31 cellular contexts compared by ENCODE assay signal in genomic region chr5:2708751-2709150, GRCh38. TPM values are rescaled to one million over a fixed set of nuclear protein-coding genes. Genes with fewer than 3 reads are reported as not detected.
DNase-seq lines count a peak whose midpoint lies in the region; ATAC-seq, FAIRE-seq and TF ChIP-seq lines count a peak whose summit lies in the region.
"Had no signal": no experiment of that assay in that cellular context is flagged by ENCODE, and none has a peak within 500 bp of the region (broad histone marks: within the 10 kb centered on the region; RNA-seq: fewer than 3 reads in every experiment).

No MANE protein-coding gene starts in this region.

- peak overlapping the region; percentile 1 for H4K91ac ChIP-seq in H1 (replicated peaks; ENCODE audit: insufficient read length, low read length)
- no peak overlapping the region for H4K91ac ChIP-seq in neuronal stem cell (ENCODE audit: low read depth, low read length, poor library complexity)

- no peak overlapping the region for H3K4me3 Mint-ChIP-seq in activated T-helper 1 cell treated with anti-CD3 and anti-CD28 coated beads, Interleukin-12 subunit alpha, Interleukin-12 subunit beta, Interleukin-2, Interleukin-4 antibody, amounts not matched to agents 30 ng/mL and 10 ng/mL and 1 ng/mL, durations not matched to agents 14 hours and 24 hours and 36 hours
- H3K4me3 Mint-ChIP-seq: CD14-positive monocyte; CD4-positive, alpha-beta memory T cell; CD4-positive, CD25-positive, alpha-beta regulatory T cell; CD8-positive, alpha-beta memory T cell had no signal

- H3K36me3 ChIP-seq in H1 (ENCODE audit: control insufficient read depth in 2 of 4, insufficient read depth in 4 of 4, low read length in 3 of 4), result no peaks in the 10 kb centered on the region
- H3K36me3 ChIP-seq in neuronal stem cell (replicated peaks in 1 of 2; ENCODE audit: control insufficient read depth in 2 of 2, insufficient read depth in 2 of 2, low read length in 2 of 2), result no peaks in the 10 kb centered on the region
- H3K36me3 ChIP-seq in gastrocnemius medialis, result no peaks in the 10 kb centered on the region
- H3K36me3 ChIP-seq: BE2C, BLaER1 had no signal

- no peak overlapping the region for H3K56ac ChIP-seq in H1 (replicated peaks; ENCODE audit: insufficient read length, low read depth, low read length)

- H2AFZ ChIP-seq in H1 (ENCODE audit: low read length) (no peak overlapping the region), neuronal stem cell (ENCODE audit: low read length) (no peak overlapping the region)

- no peak for DNase-seq in H1 (ENCODE audit: low read depth in 1 of 2, low spot score in 2 of 2)
- no peak for DNase-seq in neuronal stem cell (ENCODE audit: low spot score)
- no peak for DNase-seq in urothelium cell line (ENCODE audit: low spot score)
- no peak for DNase-seq in gastrocnemius medialis
- no peak for DNase-seq in activated T-helper 1 cell treated with anti-CD3 and anti-CD28 coated beads, Interleukin-12 subunit alpha, Interleukin-12 subunit beta, Interleukin-2, Interleukin-4 antibody, amounts not matched to agents 30 ng/mL and 10 ng/mL and 1 ng/mL, durations not matched to agents 14 hours and 24 hours and 36 hours (ENCODE audit: low spot score)
- DNase-seq in OCI-M2 (lab: John Stamatoyannopoulos, UW; ENCODE audit: unreplicated experiment), result no peak
- DNase-seq: 8988T; ACHN; BE2C; C1 segment of cervical spinal cord; CD4-positive, alpha-beta memory T cell; CD4-positive, CD25-positive, alpha-beta regulatory T cell; CD8-positive, alpha-beta memory T cell; COR-L47; DMS 273 treated with DMSO at 0.1 percent for 48 hours; DMS153; DMS53; DMS79; DND-41; EL; GDM1 had no signal

- no peaks in the 10 kb centered on the region for H3K9me3 Mint-ChIP-seq in activated T-helper 1 cell treated with anti-CD3 and anti-CD28 coated beads, Interleukin-12 subunit alpha, Interleukin-12 subunit beta, Interleukin-2, Interleukin-4 antibody, amounts not matched to agents 30 ng/mL and 10 ng/mL and 1 ng/mL, durations not matched to agents 14 hours and 24 hours and 36 hours

- no peak for TF ChIP-seq POLR2A in H1 (IDR thresholded peaks at IDR 0.05; ENCODE audit: control extremely low read depth in 1 of 2, low read depth in 2 of 2, low read length in 2 of 2)
- TF ChIP-seq POLR2A in gastrocnemius medialis (IDR thresholded peaks at IDR 0.05), result no peak

- no peak overlapping the region for H3K27ac ChIP-seq in H1 (ENCODE audit: low read depth, low read length)
- H3K27ac ChIP-seq in neuronal stem cell (replicated peaks; ENCODE audit: low read length), result no peak overlapping the region
- H3K27ac ChIP-seq in gastrocnemius medialis, result no peak overlapping the region
- H3K27ac ChIP-seq: BLaER1 had no signal

- H3K27ac Mint-ChIP-seq in activated T-helper 1 cell treated with anti-CD3 and anti-CD28 coated beads, Interleukin-12 subunit alpha, Interleukin-12 subunit beta, Interleukin-2, Interleukin-4 antibody, amounts not matched to agents 30 ng/mL and 10 ng/mL and 1 ng/mL, durations not matched to agents 14 hours and 24 hours and 36 hours, result no peak overlapping the region
- H3K27ac Mint-ChIP-seq: CD14-positive monocyte; CD4-positive, alpha-beta memory T cell; CD4-positive, CD25-positive, alpha-beta regulatory T cell; CD8-positive, alpha-beta memory T cell had no signal

- TF ChIP-seq RAD21 in H1 (IDR thresholded peaks at IDR 0.05 in 1 of 2, conservative IDR thresholded peaks at IDR 0.05 in 1 of 2; ENCODE audit: low read depth in 2 of 2, low read length in 2 of 2), result no peak

- H2BK120ac ChIP-seq in H1 (replicated peaks; ENCODE audit: low read depth, low read length) (no peak overlapping the region), neuronal stem cell (ENCODE audit: low read depth, low read length) (no peak overlapping the region)

- no peak for FAIRE-seq in H1 (lab: Jason Lieb, UNC)
- FAIRE-seq in urothelium cell line (lab: Jason Lieb, UNC), result peak; percentile 42
- FAIRE-seq: A204.1, GM12878, GM12892, GM18507 had no signal

- H3K23me2 ChIP-seq in H1 (ENCODE audit: low read depth, low read length), result peaks cover 3% of the 10 kb centered on the region; the same call in 1 of the 2 replicates

- H3K79me1 ChIP-seq in H1 (ENCODE audit: low read depth, low read length) (no peaks in the 10 kb centered on the region), neuronal stem cell (ENCODE audit: low read depth, low read length) (no peaks in the 10 kb centered on the region)

- H4K8ac ChIP-seq in H1 (ENCODE audit: extremely low read depth, insufficient read depth, low read length), result no peak overlapping the region
- no peak overlapping the region for H4K8ac ChIP-seq in neuronal stem cell (ENCODE audit: low read depth, low read length)

- no peak overlapping the region; the same call in 1 of the 2 replicates for H2BK5ac ChIP-seq in H1 (ENCODE audit: low read depth, low read length)
- H2BK5ac ChIP-seq in neuronal stem cell (ENCODE audit: low read length), result no peak overlapping the region

- peaks cover 0 to 6% (median 1%) of the 10 kb centered on the region in 4 experiments; a peak in 4 of 7 replicates for H3K4me1 ChIP-seq in H1 (replicated peaks in 1 of 4; ENCODE audit: control insufficient read depth in 3 of 4, insufficient read depth in 4 of 4, low read length in 3 of 4)
- H3K4me1 ChIP-seq in neuronal stem cell (ENCODE audit: control insufficient read depth in 2 of 2, insufficient read depth in 1 of 2, low read depth in 1 of 2, low read length in 2 of 2), result peaks cover 0 to 6% of the 10 kb centered on the region in 2 donors
- no peaks in the 10 kb centered on the region for H3K4me1 ChIP-seq in gastrocnemius medialis
- H3K4me1 ChIP-seq: BE2C, BLaER1 had no signal

- H3K23ac ChIP-seq in H1 (ENCODE audit: insufficient read length) (no peak overlapping the region), neuronal stem cell (ENCODE audit: low read depth, low read length, poor library complexity) (no peak overlapping the region)

- no peak overlapping the region for H2BK20ac ChIP-seq in H1 (ENCODE audit: low read length)

- ATAC-seq in gastrocnemius medialis (no peak), GM21825 (IDR thresholded peaks at IDR 0.05; ENCODE audit: unreplicated experiment) (no peak)
- ATAC-seq: GM12878 had no signal

- no peak overlapping the region for H3K14ac ChIP-seq in H1 (ENCODE audit: insufficient read length)
- H3K14ac ChIP-seq in neuronal stem cell (ENCODE audit: low read length), result peak overlapping the region; percentile 1

- 0 out of 2 replicates have a peak overlapping the region, but pooled peaks have one; percentile 11 for H2BK12ac ChIP-seq in H1 (ENCODE audit: low read depth, low read length)
- no peak overlapping the region for H2BK12ac ChIP-seq in neuronal stem cell (ENCODE audit: low read length)

- H3K27me3 ChIP-seq in H1 (replicated peaks in 1 of 4; ENCODE audit: control insufficient read depth in 3 of 4, extremely low read depth in 1 of 4, insufficient read depth in 3 of 4, low read length in 3 of 4), result no peaks in the 10 kb centered on the region
- H3K27me3 ChIP-seq in neuronal stem cell (ENCODE audit: control insufficient read depth in 3 of 3, insufficient read depth in 3 of 3, low read depth in 1 of 3, low read length in 3 of 3), result peaks cover 0 to 2% (median 0%) of the 10 kb centered on the region in 3 experiments
- H3K27me3 ChIP-seq in gastrocnemius medialis, result no peaks in the 10 kb centered on the region
- H3K27me3 ChIP-seq: BE2C, BLaER1 had no signal

- H3K36me3 Mint-ChIP-seq in activated T-helper 1 cell treated with anti-CD3 and anti-CD28 coated beads, Interleukin-12 subunit alpha, Interleukin-12 subunit beta, Interleukin-2, Interleukin-4 antibody, amounts not matched to agents 30 ng/mL and 10 ng/mL and 1 ng/mL, durations not matched to agents 14 hours and 24 hours and 36 hours (ENCODE audit: low read depth), result no peaks in the 10 kb centered on the region
- H3K36me3 Mint-ChIP-seq: CD14-positive monocyte; CD4-positive, alpha-beta memory T cell; CD4-positive, CD25-positive, alpha-beta regulatory T cell; CD8-positive, alpha-beta memory T cell had no signal

- H2AK5ac ChIP-seq in H1 (ENCODE audit: low read depth, low read length) (no peak overlapping the region), neuronal stem cell (ENCODE audit: low read depth, low read length) (no peak overlapping the region)

- no peak overlapping the region for H3K4ac ChIP-seq in H1 (replicated peaks; ENCODE audit: insufficient read length, low read depth, low read length)
- H3K4ac ChIP-seq in neuronal stem cell (ENCODE audit: low read length), result peak overlapping the region; percentile 32

- H2BK15ac ChIP-seq in H1 (ENCODE audit: low read length), result no peak overlapping the region
- H2BK15ac ChIP-seq in neuronal stem cell (ENCODE audit: low read length), result peak overlapping the region; percentile 50

- intact Hi-C loops in gastrocnemius medialis (cut with DNase I; ENCODE audit: low total_unique reads), result no loop called here
- intact Hi-C loops in activated T-helper 1 cell treated with anti-CD3 and anti-CD28 coated beads, Interleukin-12 subunit alpha, Interleukin-12 subunit beta, Interleukin-2, Interleukin-4 antibody, amounts not matched to agents 30 ng/mL and 10 ng/mL and 1 ng/mL, durations not matched to agents 14 hours and 24 hours and 36 hours (cut with micrococcal nuclease), result no loop called here

- no peaks in the 10 kb centered on the region for H3K27me3 Mint-ChIP-seq in activated T-helper 1 cell treated with anti-CD3 and anti-CD28 coated beads, Interleukin-12 subunit alpha, Interleukin-12 subunit beta, Interleukin-2, Interleukin-4 antibody, amounts not matched to agents 30 ng/mL and 10 ng/mL and 1 ng/mL, durations not matched to agents 14 hours and 24 hours and 36 hours (ENCODE audit: insufficient read depth)
- H3K27me3 Mint-ChIP-seq: CD4-positive, CD25-positive, alpha-beta regulatory T cell had no signal

- H4K20me1 ChIP-seq in H1 (replicated peaks in 1 of 2; ENCODE audit: control insufficient read depth in 1 of 2, insufficient read depth in 2 of 2, low read length in 2 of 2), result no peaks in the 10 kb centered on the region
- H4K20me1 ChIP-seq: BLaER1 had no signal

- H3K79me2 ChIP-seq in H1 (ENCODE audit: control insufficient read depth in 1 of 2, insufficient read depth in 2 of 2, low read length in 2 of 2), result no peaks in the 10 kb centered on the region

- CTCF ChIA-PET in H1 (lab: Charles Lee; ENCODE audit: partially characterized antibody), result no interaction called here

- H3K18ac ChIP-seq in H1 (ENCODE audit: extremely low read depth, low read length) (no peak overlapping the region), neuronal stem cell (ENCODE audit: low read length) (peak overlapping the region; percentile 53)

- H3K9ac ChIP-seq in H1 (replicated peaks in 1 of 4; ENCODE audit: extremely low read depth in 1 of 4, low read depth in 3 of 4, low read length in 3 of 4) (no peak overlapping the region), neuronal stem cell (ENCODE audit: low read depth, low read length, poor library complexity) (no peak overlapping the region)
- H3K9ac ChIP-seq: BLaER1 had no signal

- H3K4me3 ChIP-seq in H1 (ENCODE audit: extremely low read depth in 1 of 4, insufficient read depth in 2 of 4, low read depth in 3 of 4, low read length in 4 of 4) (no peak overlapping the region), neuronal stem cell (ENCODE audit: low read length in 2 of 2) (no peak overlapping the region), gastrocnemius medialis (no peak overlapping the region)
- H3K4me3 ChIP-seq: BLaER1, GM12878 had no signal

- POLR2A ChIA-PET in H1 (lab: Charles Lee; ENCODE audit: partially characterized antibody), result no interaction called here

- H4K5ac ChIP-seq in H1 (ENCODE audit: insufficient read length, low read depth, low read length), result no peak overlapping the region

- H3K4me2 ChIP-seq in H1 (ENCODE audit: insufficient read depth in 1 of 2, low read depth in 2 of 2, low read length in 2 of 2) (no peak overlapping the region), neuronal stem cell (ENCODE audit: insufficient read depth, low read length, poor library complexity, severe bottlenecking) (no peak overlapping the region)
- H3K4me2 ChIP-seq: BLaER1 had no signal

- no peak for TF ChIP-seq EP300 in H1 (IDR thresholded peaks at IDR 0.05; ENCODE audit: borderline replicate concordance in 1 of 2, low read depth in 2 of 2, low read length in 2 of 2)

- peaks cover 0 to 2% of the 10 kb centered on the region in 2 experiments; a peak in 1 of 4 replicates for H3K9me3 ChIP-seq in H1 (ENCODE audit: insufficient read depth in 2 of 2, low read depth in 1 of 2, low read length in 1 of 2)
- no peaks in the 10 kb centered on the region for H3K9me3 ChIP-seq in neuronal stem cell (replicated peaks in 1 of 2; ENCODE audit: control insufficient read depth in 2 of 2, insufficient read depth in 1 of 2, low read depth in 1 of 2, low read length in 2 of 2)
- no peaks in the 10 kb centered on the region for H3K9me3 ChIP-seq in gastrocnemius medialis
- H3K9me3 ChIP-seq: BE2C, BLaER1 had no signal

- TF ChIP-seq CTCF in H1 (IDR thresholded peaks at IDR 0.05; ENCODE audit: control extremely low read depth in 1 of 3, insufficient read depth in 1 of 3, low read depth in 1 of 3, low read length in 3 of 3), result no peak
- no peak for TF ChIP-seq CTCF in gastrocnemius medialis (IDR thresholded peaks at IDR 0.05 in 4 of 5, conservative IDR thresholded peaks at IDR 0.05 in 1 of 5)

- no peaks in the 10 kb centered on the region for H3K4me1 Mint-ChIP-seq in activated T-helper 1 cell treated with anti-CD3 and anti-CD28 coated beads, Interleukin-12 subunit alpha, Interleukin-12 subunit beta, Interleukin-2, Interleukin-4 antibody, amounts not matched to agents 30 ng/mL and 10 ng/mL and 1 ng/mL, durations not matched to agents 14 hours and 24 hours and 36 hours (ENCODE audit: low read depth)
- H3K4me1 Mint-ChIP-seq: CD14-positive monocyte; CD4-positive, alpha-beta memory T cell; CD4-positive, CD25-positive, alpha-beta regulatory T cell; CD8-positive, alpha-beta memory T cell had no signal

- 94% methylated on average over 7 of the region's 10 CpGs; no CpG with 5 or more reads in 1 of the 2 experiments for WGBS in H1 (ENCODE audit: extremely low coverage in 1 of 2, insufficient coverage in 1 of 2, insufficient read length in 1 of 2, insufficient replicate concordance in 2 of 2, low coverage in 1 of 2, low lambda C conversion rate in 2 of 2, missing lambda C conversion rate in 1 of 2), 2 experiments
- no CpG with 5 or more reads among the region's 10 CpGs for WGBS in neuronal stem cell (ENCODE audit: extremely low coverage in 2 of 2, insufficient read length in 2 of 2, insufficient replicate concordance in 1 of 2), 2 donors

- in situ Hi-C loops in gastrocnemius medialis (cut with MboI; ENCODE audit: low sequenced_read_pairs in 4 of 4), result no loop called here

RNA-seq across cellular contexts. Expression of gene IRX2, which starts 42.7 kb away (rescaled TPM):
- 40.4 and 47.5 TPM in 2 replicates for total RNA-seq in H1 (2021; fragmentation: NEBNext Ultra II Directional; extraction: Animal tissue kit (Norgen Biotek cat#: 25700))
- polyA plus RNA-seq in H1 (2011; rRNA removed), result 23.4 and 39.6 TPM in 2 replicates
- 51.8 TPM for polyA plus RNA-seq in H1 (2011; cell fraction: cytosol; rRNA removed)
- 75.4 TPM for polyA plus RNA-seq in H1 (2011; cell fraction: nucleus; rRNA removed)
- polyA plus RNA-seq in H1 (2012, experiment 1 of 2), result 32.1 to 35.9 TPM (median 35.0 TPM) in 4 replicates
- 16.8 TPM for polyA plus RNA-seq in H1 (2012, experiment 2 of 2)
- 9.2 TPM for polyA plus RNA-seq in H1 (2013, experiment 1 of 2)
- 8.2 TPM for polyA plus RNA-seq in H1 (2013, experiment 2 of 2)
- 7.6 and 12.7 TPM in 2 replicates for polyA minus RNA-seq in H1 (2011; rRNA and poly(A)+ RNA removed)
- 44.1 TPM for polyA minus RNA-seq in H1 (2011; cell fraction: cytosol; rRNA and poly(A)+ RNA removed)
- 57.0 TPM for polyA minus RNA-seq in H1 (2011; cell fraction: nucleus; rRNA and poly(A)+ RNA removed)
- polyA plus RNA-seq in neuronal stem cell (2013, experiment 1 of 2), result 9.6 TPM
- 9.3 TPM for polyA plus RNA-seq in neuronal stem cell (2013, experiment 2 of 2)
- 1 to 10 TPM in 1 of 4 donors, not detected in 3; 2.4 TPM for total RNA-seq in gastrocnemius medialis
- not detected in 2 replicates for total RNA-seq in activated T-helper 1 cell treated with anti-CD3 and anti-CD28 coated beads, Interleukin-12 subunit alpha, Interleukin-12 subunit beta, Interleukin-2, Interleukin-4 antibody, amounts not matched to agents 30 ng/mL and 10 ng/mL and 1 ng/mL, durations not matched to agents 14 hours and 24 hours and 36 hours
- total RNA-seq: A673; CD4-positive, alpha-beta memory T cell; CD4-positive, CD25-positive, alpha-beta regulatory T cell; CD8-positive, alpha-beta memory T cell; G401; GM12878 had no signal
- polyA plus RNA-seq: AG04450; CD14-positive monocyte; CD4-positive, alpha-beta memory T cell; CD4-positive, CD25-positive, alpha-beta regulatory T cell; CD8-positive, alpha-beta memory T cell; GM12878 had no signal

Comparison
In these comparisons a context has a peak if more than half of its experiments do, and no peak if none do; other contexts are left out.
1. RNA of gene IRX2, which starts 42.7 kb away (total RNA-seq): 40.4 to 47.5 TPM in H1; 2.4 TPM in gastrocnemius medialis and not detected in activated T-helper 1 cell treated with anti-CD3 and anti-CD28 coated beads, Interleukin-12 subunit alpha, Interleukin-12 subunit beta, Interleukin-2, Interleukin-4 antibody, amounts not matched to agents 30 ng/mL and 10 ng/mL and 1 ng/mL, durations not matched to agents 14 hours and 24 hours and 36 hours; every median in the first group is over 10 times any median in the second.